ENCODE assay signal across 8 cellular contexts in genomic region chr15:77107531-77108355, GRCh38. TPM values are rescaled to one million over a fixed set of nuclear protein-coding genes. Genes with fewer than 3 reads are reported as not detected.
A peak's percentile ranks its signal among the peaks of the same experiment; 100 is the strongest.
DNase-seq lines count a peak whose midpoint lies in the region; ATAC-seq and TF ChIP-seq lines count a peak whose summit lies in the region.

No MANE protein-coding gene starts in this region.

- in situ Hi-C loops in T47D (cut with HindIII; ENCODE audit: low pct_unique_long_range_greater_than_20kb, low sequenced_read_pairs), result no loop called here

- peak; percentile 83 for TF ChIP-seq CTCF in kidney epithelial cell (IDR thresholded peaks at IDR 0.05; ENCODE audit: insufficient read depth, low read length, poor library complexity, severe bottlenecking)

- no peaks in the 10 kb centered on the region for H3K36me3 ChIP-seq in kidney epithelial cell (ENCODE audit: control insufficient read depth, insufficient read depth, low read length)

- ATAC-seq in GM21528 (IDR thresholded peaks at IDR 0.05; ENCODE audit: low FRiP score, unreplicated experiment) (no peak), GM21447 (IDR thresholded peaks at IDR 0.05; ENCODE audit: unreplicated experiment) (no peak)

- no peaks in the 10 kb centered on the region for H3K27me3 ChIP-seq in kidney epithelial cell (ENCODE audit: control insufficient read depth, insufficient read depth, low read length)

- H3K4me3 ChIP-seq in kidney epithelial cell (ENCODE audit: low read depth, low read length), result no peak overlapping the region

- DNase-seq in Daoy (ENCODE audit: low read depth) (peak; percentile 22), LoVo (ENCODE audit: low spot score) (peak; percentile 50), SKM-1 (lab: John Stamatoyannopoulos, UW; ENCODE audit: unreplicated experiment) (peak; percentile 6), T47D (ENCODE audit: low read depth in 1 of 2, low spot score in 1 of 2) (peak; percentile 71), kidney epithelial cell (ENCODE audit: low read depth) (peak; percentile 9)
- peak; percentile 16 to 23 for DNase-seq in stimulated activated CD4-positive, alpha-beta T cell treated with anti-CD3 and anti-CD28 coated beads, Interleukin-4, amount 100 ng/mL, for 48 hours (ENCODE audit: low read depth in 2 of 2)

RNA-seq across cellular contexts. Expression of gene TSPAN3, which starts 36.8 kb away (rescaled TPM):
- total RNA-seq in Daoy (2014; rRNA removed; shearing (Covaris generic)), result 144 and 181 TPM in 2 replicates
- 198 and 252 TPM in 2 replicates for total RNA-seq in kidney epithelial cell

Comparison
In these comparisons a context has a peak if more than half of its experiments do, and no peak if none do; other contexts are left out.
1. DNase-seq: peak in every context shown above with its lines; median percentile 71 in T47D; 50 in LoVo; 22 in Daoy; 20 in stimulated activated CD4-positive, alpha-beta T cell treated with anti-CD3 and anti-CD28 coated beads, Interleukin-4, amount 100 ng/mL, for 48 hours; 9 in kidney epithelial cell; 6 in SKM-1.